Comparison of ENCODE assay signal across 9 cellular contexts in genomic region chr16:711548-712320, GRCh38. TPM values are rescaled to one million over a fixed set of nuclear protein-coding genes. Genes with fewer than 3 reads are reported as not detected.
DNase-seq lines count a peak whose midpoint lies in the region; ATAC-seq, FAIRE-seq and TF ChIP-seq lines count a peak whose summit lies in the region.
"Had no signal": no experiment of that assay in that cellular context is flagged by ENCODE, and none has a peak within 500 bp of the region (broad histone marks: within the 10 kb centered on the region; RNA-seq: fewer than 3 reads in every experiment).

No MANE protein-coding gene starts in this region.

- no peak overlapping the region for H3K4me3 ChIP-seq in stomach

- H3K36me3 Mint-ChIP-seq in activated T-cell treated with anti-CD3 and anti-CD28 coated beads, Interleukin-2, amount 50 U/mL, for 24 hours (ENCODE audit: low read depth): no peaks in the 10 kb centered on the region
- H3K36me3 Mint-ChIP-seq in natural killer cell: no peaks in the 10 kb centered on the region

- no peak overlapping the region for H3K27ac ChIP-seq in stomach

- ATAC-seq in natural killer cell: peak; percentile 63 to 79 (median 64)
- no peak for ATAC-seq in HG03175 (IDR thresholded peaks at IDR 0.05; ENCODE audit: unreplicated experiment)

- H3K4me3 Mint-ChIP-seq in activated T-cell treated with anti-CD3 and anti-CD28 coated beads, Interleukin-2, amount 50 U/mL, for 24 hours: no peak overlapping the region
- no peak overlapping the region for H3K4me3 Mint-ChIP-seq in natural killer cell
- H3K4me3 Mint-ChIP-seq: stimulated activated naive CD8-positive, alpha-beta T cell treated with anti-CD3 and anti-CD28 coated beads, Interleukin-15, Interleukin-2, amounts not matched to agents 100 ng/mL and 50 ng/mL, for 24 hours had no signal

- H3K9me3 Mint-ChIP-seq in activated T-cell treated with anti-CD3 and anti-CD28 coated beads, Interleukin-2, amount 50 U/mL, for 24 hours: no peaks in the 10 kb centered on the region
- H3K9me3 Mint-ChIP-seq in natural killer cell: no peaks in the 10 kb centered on the region
- H3K9me3 Mint-ChIP-seq: stimulated activated naive CD8-positive, alpha-beta T cell treated with anti-CD3 and anti-CD28 coated beads, Interleukin-15, Interleukin-2, amounts not matched to agents 100 ng/mL and 50 ng/mL, for 24 hours had no signal

- TF ChIP-seq CTCF in natural killer cell (IDR thresholded peaks at IDR 0.05) (peak; percentile 95), stomach (IDR thresholded peaks at IDR 0.05) (peak in 5 of 7 experiments; percentile 74 to 97 (median 85))

- peaks cover 6% of the 10 kb centered on the region for H3K4me1 Mint-ChIP-seq in activated T-cell treated with anti-CD3 and anti-CD28 coated beads, Interleukin-2, amount 50 U/mL, for 24 hours (ENCODE audit: low read depth)
- peaks cover 0 to 9% of the 10 kb centered on the region in 2 donors for H3K4me1 Mint-ChIP-seq in natural killer cell

- H3K27ac Mint-ChIP-seq in activated T-cell treated with anti-CD3 and anti-CD28 coated beads, Interleukin-2, amount 50 U/mL, for 24 hours: no peak overlapping the region
- H3K27ac Mint-ChIP-seq in natural killer cell: no peak overlapping the region
- H3K27ac Mint-ChIP-seq: stimulated activated naive CD8-positive, alpha-beta T cell treated with anti-CD3 and anti-CD28 coated beads, Interleukin-15, Interleukin-2, amounts not matched to agents 100 ng/mL and 50 ng/mL, for 24 hours had no signal

- H3K9me3 ChIP-seq in stomach: no peaks in the 10 kb centered on the region

- H3K27me3 ChIP-seq in stomach: peaks cover 37 to 90% (median 54%) of the 10 kb centered on the region in 3 donors

- no peaks in the 10 kb centered on the region for H3K36me3 ChIP-seq in stomach

- intact Hi-C loops in natural killer cell (cut with micrococcal nuclease): loop anchor here (2.0 to 10.0 kb wide), 2 partner anchors 73 to 343 kb away; no protein-coding TSS in a partner anchor
- intact Hi-C loops in stomach (cut with DNase I; ENCODE audit: low total_unique reads): loop anchor here (5.0 kb wide), 2 partner anchors 71 to 341 kb away; no protein-coding TSS in a partner anchor

- no peak for FAIRE-seq in GM19239 (lab: Jason Lieb, UNC)

- 7 to 10% (median 9%) methylated on average over 17 to 25 of the region's 25 CpGs for WGBS in stomach, 5 donors

- TF ChIP-seq EP300 in stomach (IDR thresholded peaks at IDR 0.05): no peak

- H3K4me1 ChIP-seq in stomach: peaks cover 22 to 43% (median 35%) of the 10 kb centered on the region in 4 donors

- no peak for TF ChIP-seq POLR2A in erythroblast (IDR thresholded peaks at IDR 0.05; ENCODE audit: low read length)
- no peak for TF ChIP-seq POLR2A in stomach (IDR thresholded peaks at IDR 0.05)

- H3K27me3 Mint-ChIP-seq in activated T-cell treated with anti-CD3 and anti-CD28 coated beads, Interleukin-2, amount 50 U/mL, for 24 hours: peaks cover 61% of the 10 kb centered on the region
- H3K27me3 Mint-ChIP-seq in natural killer cell (ENCODE audit: low read depth in 2 of 2): peaks cover 8 to 14% of the 10 kb centered on the region in 2 donors

- DNase-seq in AG20443 (ENCODE audit: low spot score) (peak; percentile 90), GM19239 (ENCODE audit: insufficient read length, low spot score) (peak; percentile 98), OCI-M1 (lab: John Stamatoyannopoulos, UW) (peak; percentile 77), erythroblast (lab: John Stamatoyannopoulos, UW) (peak; percentile 77 to 89), natural killer cell (peak; percentile 82), stomach (peak; percentile 83)
- peak; percentile 88 for DNase-seq in activated T-cell treated with anti-CD3 and anti-CD28 coated beads, Interleukin-2, amount 50 U/mL, for 24 hours

RNA-seq across cellular contexts. Expression of gene METRN, which starts 3.2 kb away (rescaled TPM):
- total RNA-seq in natural killer cell (10 to 100 TPM; 11.8 to 16.6 (median 14.3) TPM), stomach (10 to 100 TPM in 4 of 5 donors, 1 to 10 TPM in 1; 7.1 to 79.7 (median 20.4) TPM)
- 10 to 100 TPM; 36.9 to 45.8 (median 39.4) TPM for polyA plus RNA-seq in stomach

RNA-seq across cellular contexts. Expression of gene FBXL16, which starts 6.1 kb away (rescaled TPM):
- total RNA-seq in natural killer cell (under 1 TPM in 2 of 3 donors, not detected in 1; 0.48 to 0.79 TPM), stomach (under 1 TPM in 2 of 5 donors, not detected in 3; 0.37 to 0.72 TPM)
- 1 to 10 TPM in 2 of 3 donors, under 1 TPM in 1; 0.61 to 3.6 (median 1.3) TPM for polyA plus RNA-seq in stomach

RNA-seq across cellular contexts. Expression of gene ANTKMT, which starts 9.2 kb away (rescaled TPM):
- total RNA-seq in natural killer cell (10 to 100 TPM; 33.7 to 39.0 (median 37.7) TPM), stomach (100 to 1,000 TPM in 1 of 5 donors, 10 to 100 TPM in 3, 1 to 10 TPM in 1; 9.7 to 602 (median 44.9) TPM)
- 10 to 100 TPM; 35.9 to 65.0 (median 58.0) TPM for polyA plus RNA-seq in stomach

RNA-seq across cellular contexts. Expression of gene CCDC78, which starts 14.5 kb away (rescaled TPM):
- total RNA-seq in natural killer cell (10 to 100 TPM in 1 of 3 donors, 1 to 10 TPM in 2; 6.2 to 10.0 (median 7.7) TPM), stomach (10 to 100 TPM in 1 of 5 donors, 1 to 10 TPM in 1, not detected in 3; 1.3 to 14.3 TPM)
- polyA plus RNA-seq in stomach: 1 to 10 TPM in 2 of 3 donors, not detected in 1; 1.3 to 1.7 TPM

RNA-seq across cellular contexts. Expression of gene HAGHL, which starts 15.2 kb away (rescaled TPM):
- total RNA-seq in natural killer cell: 10 to 100 TPM; 13.5 to 21.5 (median 15.7) TPM
- 10 to 100 TPM in 1 of 5 donors, 1 to 10 TPM in 2, not detected in 2; 3.3 to 19.9 (median 4.0) TPM for total RNA-seq in stomach
- polyA plus RNA-seq in stomach: 1 to 10 TPM; 3.1 to 7.9 (median 3.7) TPM
